In the genomic region with DNA sequence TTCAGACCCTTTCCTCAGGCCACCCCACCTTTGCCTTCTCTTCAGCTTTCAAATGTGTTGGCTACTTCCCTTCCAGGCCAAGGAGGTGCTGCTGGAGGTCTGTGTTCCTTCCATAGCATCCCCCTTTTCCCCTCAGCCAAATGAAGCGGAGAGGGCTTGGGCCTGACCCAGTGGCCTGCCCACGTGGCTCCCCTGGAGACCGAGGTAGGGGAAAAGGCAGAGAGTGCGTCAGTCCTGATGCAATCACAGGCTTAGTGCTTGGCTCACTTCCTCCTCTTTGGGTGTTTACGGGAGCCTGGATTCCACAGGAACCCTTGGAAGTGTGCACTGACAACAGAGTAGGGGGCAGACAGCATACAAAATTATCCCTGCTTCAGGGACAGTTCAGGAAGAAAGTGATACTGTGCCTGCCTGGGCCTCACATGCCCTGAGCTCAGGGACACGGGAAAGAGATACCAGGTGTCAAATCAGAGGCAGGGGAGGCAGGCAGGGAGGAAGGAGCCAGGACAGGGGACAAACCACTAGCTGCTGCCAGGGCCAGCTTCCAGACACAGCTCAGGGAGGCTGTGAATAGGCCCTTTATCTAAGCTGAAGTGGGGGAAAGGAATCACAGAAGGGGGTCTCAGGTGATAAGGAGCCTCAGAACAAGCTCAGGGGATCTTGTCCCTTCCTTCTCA, we compare ENCODE assay signal across 1 cellular context.
TF ChIP-seq lines count a peak whose summit lies in the region.

No MANE protein-coding gene starts in this region.

TF ChIP-seq in K562, 482 proteins besides CTCF, POLR2A, EP300 and RAD21 (continued from another document and continues in another):
- TF ChIP-seq, protein P1, sequence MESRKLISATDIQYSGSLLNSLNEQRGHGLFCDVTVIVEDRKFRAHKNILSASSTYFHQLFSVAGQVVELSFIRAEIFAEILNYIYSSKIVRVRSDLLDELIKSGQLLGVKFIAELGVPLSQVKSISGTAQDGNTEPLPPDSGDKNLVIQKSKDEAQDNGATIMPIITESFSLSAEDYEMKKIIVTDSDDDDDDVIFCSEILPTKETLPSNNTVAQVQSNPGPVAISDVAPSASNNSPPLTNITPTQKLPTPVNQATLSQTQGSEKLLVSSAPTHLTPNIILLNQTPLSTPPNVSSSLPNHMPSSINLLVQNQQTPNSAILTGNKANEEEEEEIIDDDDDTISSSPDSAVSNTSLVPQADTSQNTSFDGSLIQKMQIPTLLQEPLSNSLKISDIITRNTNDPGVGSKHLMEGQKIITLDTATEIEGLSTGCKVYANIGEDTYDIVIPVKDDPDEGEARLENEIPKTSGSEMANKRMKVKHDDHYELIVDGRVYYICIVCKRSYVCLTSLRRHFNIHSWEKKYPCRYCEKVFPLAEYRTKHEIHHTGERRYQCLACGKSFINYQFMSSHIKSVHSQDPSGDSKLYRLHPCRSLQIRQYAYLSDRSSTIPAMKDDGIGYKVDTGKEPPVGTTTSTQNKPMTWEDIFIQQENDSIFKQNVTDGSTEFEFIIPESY (CRISPR knock-in tag; IDR thresholded peaks at IDR 0.05): peak; percentile 55; the same call in 1 of the 2 replicates
- TF ChIP-seq ZSCAN32 (CRISPR knock-in tag; IDR thresholded peaks at IDR 0.05): peak; percentile 68
- peak; percentile 78 for TF ChIP-seq HDAC2 (IDR thresholded peaks at IDR 0.05)
- TF ChIP-seq, protein P2, sequence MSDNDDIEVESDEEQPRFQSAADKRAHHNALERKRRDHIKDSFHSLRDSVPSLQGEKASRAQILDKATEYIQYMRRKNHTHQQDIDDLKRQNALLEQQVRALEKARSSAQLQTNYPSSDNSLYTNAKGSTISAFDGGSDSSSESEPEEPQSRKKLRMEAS (CRISPR knock-in tag; IDR thresholded peaks at IDR 0.05): peak; percentile 93
- TF ChIP-seq, protein P3, sequence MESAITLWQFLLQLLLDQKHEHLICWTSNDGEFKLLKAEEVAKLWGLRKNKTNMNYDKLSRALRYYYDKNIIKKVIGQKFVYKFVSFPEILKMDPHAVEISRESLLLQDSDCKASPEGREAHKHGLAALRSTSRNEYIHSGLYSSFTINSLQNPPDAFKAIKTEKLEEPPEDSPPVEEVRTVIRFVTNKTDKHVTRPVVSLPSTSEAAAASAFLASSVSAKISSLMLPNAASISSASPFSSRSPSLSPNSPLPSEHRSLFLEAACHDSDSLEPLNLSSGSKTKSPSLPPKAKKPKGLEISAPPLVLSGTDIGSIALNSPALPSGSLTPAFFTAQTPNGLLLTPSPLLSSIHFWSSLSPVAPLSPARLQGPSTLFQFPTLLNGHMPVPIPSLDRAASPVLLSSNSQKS (CRISPR knock-in tag; IDR thresholded peaks at IDR 0.05): no peak
- TF ChIP-seq, protein P4, sequence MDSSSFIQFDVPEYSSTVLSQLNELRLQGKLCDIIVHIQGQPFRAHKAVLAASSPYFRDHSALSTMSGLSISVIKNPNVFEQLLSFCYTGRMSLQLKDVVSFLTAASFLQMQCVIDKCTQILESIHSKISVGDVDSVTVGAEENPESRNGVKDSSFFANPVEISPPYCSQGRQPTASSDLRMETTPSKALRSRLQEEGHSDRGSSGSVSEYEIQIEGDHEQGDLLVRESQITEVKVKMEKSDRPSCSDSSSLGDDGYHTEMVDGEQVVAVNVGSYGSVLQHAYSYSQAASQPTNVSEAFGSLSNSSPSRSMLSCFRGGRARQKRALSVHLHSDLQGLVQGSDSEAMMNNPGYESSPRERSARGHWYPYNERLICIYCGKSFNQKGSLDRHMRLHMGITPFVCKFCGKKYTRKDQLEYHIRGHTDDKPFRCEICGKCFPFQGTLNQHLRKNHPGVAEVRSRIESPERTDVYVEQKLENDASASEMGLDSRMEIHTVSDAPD (CRISPR knock-in tag; IDR thresholded peaks at IDR 0.05): peak; percentile 36; the same call in 1 of the 2 replicates
- TF ChIP-seq CREBBP (IDR thresholded peaks at IDR 0.05; ENCODE audit: low read depth, low read length): no peak
- TF ChIP-seq ZNF133 (CRISPR knock-in tag; IDR thresholded peaks at IDR 0.05): no peak
- TF ChIP-seq ZNF778 (CRISPR knock-in tag; IDR thresholded peaks at IDR 0.05): no peak
- peak; percentile 53; the same call in 1 of the 2 replicates for TF ChIP-seq SOX6 (IDR thresholded peaks at IDR 0.05)
- TF ChIP-seq POLR2H (tag; IDR thresholded peaks at IDR 0.05; ENCODE audit: low read depth): peak; percentile 77
- no peak for TF ChIP-seq CBFA2T3 (IDR thresholded peaks at IDR 0.05)
- TF ChIP-seq YBX1 (IDR thresholded peaks at IDR 0.05): no peak
- TF ChIP-seq, protein P5, sequence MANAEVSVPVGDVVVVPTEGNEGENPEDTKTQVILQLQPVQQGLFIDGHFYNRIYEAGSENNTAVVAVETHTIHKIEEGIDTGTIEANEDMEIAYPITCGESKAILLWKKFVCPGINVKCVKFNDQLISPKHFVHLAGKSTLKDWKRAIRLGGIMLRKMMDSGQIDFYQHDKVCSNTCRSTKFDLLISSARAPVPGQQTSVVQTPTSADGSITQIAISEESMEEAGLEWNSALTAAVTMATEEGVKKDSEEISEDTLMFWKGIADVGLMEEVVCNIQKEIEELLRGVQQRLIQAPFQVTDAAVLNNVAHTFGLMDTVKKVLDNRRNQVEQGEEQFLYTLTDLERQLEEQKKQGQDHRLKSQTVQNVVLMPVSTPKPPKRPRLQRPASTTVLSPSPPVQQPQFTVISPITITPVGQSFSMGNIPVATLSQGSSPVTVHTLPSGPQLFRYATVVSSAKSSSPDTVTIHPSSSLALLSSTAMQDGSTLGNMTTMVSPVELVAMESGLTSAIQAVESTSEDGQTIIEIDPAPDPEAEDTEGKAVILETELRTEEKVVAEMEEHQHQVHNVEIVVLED (CRISPR knock-in tag; IDR thresholded peaks at IDR 0.05): 0 out of 2 replicates have a peak, but pooled peaks have one; percentile 24
- TF ChIP-seq, protein P6, sequence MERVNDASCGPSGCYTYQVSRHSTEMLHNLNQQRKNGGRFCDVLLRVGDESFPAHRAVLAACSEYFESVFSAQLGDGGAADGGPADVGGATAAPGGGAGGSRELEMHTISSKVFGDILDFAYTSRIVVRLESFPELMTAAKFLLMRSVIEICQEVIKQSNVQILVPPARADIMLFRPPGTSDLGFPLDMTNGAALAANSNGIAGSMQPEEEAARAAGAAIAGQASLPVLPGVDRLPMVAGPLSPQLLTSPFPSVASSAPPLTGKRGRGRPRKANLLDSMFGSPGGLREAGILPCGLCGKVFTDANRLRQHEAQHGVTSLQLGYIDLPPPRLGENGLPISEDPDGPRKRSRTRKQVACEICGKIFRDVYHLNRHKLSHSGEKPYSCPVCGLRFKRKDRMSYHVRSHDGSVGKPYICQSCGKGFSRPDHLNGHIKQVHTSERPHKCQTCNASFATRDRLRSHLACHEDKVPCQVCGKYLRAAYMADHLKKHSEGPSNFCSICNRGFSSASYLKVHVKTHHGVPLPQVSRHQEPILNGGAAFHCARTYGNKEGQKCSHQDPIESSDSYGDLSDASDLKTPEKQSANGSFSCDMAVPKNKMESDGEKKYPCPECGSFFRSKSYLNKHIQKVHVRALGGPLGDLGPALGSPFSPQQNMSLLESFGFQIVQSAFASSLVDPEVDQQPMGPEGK (CRISPR knock-in tag; IDR thresholded peaks at IDR 0.05; ENCODE audit: borderline replicate concordance): peak; percentile 38; the same call in 1 of the 2 replicates
- no peak for TF ChIP-seq PML (IDR thresholded peaks at IDR 0.05; ENCODE audit: low read length)
- no peak for TF ChIP-seq HMG20A (CRISPR knock-in tag; conservative IDR thresholded peaks at IDR 0.05)
- TF ChIP-seq, protein P7, sequence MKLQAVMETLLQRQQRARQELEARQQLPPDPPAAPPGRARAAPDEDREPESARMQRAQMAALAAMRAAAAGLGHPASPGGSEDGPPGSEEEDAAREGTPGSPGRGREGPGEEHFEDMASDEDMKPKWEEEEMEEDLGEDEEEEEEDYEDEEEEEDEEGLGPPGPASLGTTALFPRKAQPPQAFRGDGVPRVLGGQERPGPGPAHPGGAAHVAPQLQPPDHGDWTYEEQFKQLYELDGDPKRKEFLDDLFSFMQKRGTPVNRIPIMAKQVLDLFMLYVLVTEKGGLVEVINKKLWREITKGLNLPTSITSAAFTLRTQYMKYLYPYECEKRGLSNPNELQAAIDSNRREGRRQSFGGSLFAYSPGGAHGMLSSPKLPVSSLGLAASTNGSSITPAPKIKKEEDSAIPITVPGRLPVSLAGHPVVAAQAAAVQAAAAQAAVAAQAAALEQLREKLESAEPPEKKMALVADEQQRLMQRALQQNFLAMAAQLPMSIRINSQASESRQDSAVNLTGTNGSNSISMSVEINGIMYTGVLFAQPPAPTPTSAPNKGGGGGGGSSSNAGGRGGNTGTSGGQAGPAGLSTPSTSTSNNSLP (IDR thresholded peaks at IDR 0.05; ENCODE audit: borderline replicate concordance, low read depth, low read length): no peak
- peak; percentile 88 for TF ChIP-seq KLF6 (CRISPR knock-in tag; IDR thresholded peaks at IDR 0.05; ENCODE audit: borderline replicate concordance)
- TF ChIP-seq, protein P8, sequence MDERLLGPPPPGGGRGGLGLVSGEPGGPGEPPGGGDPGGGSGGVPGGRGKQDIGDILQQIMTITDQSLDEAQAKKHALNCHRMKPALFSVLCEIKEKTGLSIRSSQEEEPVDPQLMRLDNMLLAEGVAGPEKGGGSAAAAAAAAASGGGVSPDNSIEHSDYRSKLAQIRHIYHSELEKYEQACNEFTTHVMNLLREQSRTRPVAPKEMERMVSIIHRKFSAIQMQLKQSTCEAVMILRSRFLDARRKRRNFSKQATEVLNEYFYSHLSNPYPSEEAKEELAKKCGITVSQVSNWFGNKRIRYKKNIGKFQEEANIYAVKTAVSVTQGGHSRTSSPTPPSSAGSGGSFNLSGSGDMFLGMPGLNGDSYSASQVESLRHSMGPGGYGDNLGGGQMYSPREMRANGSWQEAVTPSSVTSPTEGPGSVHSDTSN (CRISPR knock-in tag; IDR thresholded peaks at IDR 0.05; ENCODE audit: low read depth): no peak
- TF ChIP-seq, protein P8 (tag; conservative IDR thresholded peaks at IDR 0.05; ENCODE audit: low read depth): peak; percentile 17; the same call in 1 of the 2 replicates
- no peak for TF ChIP-seq XRCC3 (IDR thresholded peaks at IDR 0.05)
- TF ChIP-seq KDM1A (IDR thresholded peaks at IDR 0.05): no peak
- TF ChIP-seq, protein P9, sequence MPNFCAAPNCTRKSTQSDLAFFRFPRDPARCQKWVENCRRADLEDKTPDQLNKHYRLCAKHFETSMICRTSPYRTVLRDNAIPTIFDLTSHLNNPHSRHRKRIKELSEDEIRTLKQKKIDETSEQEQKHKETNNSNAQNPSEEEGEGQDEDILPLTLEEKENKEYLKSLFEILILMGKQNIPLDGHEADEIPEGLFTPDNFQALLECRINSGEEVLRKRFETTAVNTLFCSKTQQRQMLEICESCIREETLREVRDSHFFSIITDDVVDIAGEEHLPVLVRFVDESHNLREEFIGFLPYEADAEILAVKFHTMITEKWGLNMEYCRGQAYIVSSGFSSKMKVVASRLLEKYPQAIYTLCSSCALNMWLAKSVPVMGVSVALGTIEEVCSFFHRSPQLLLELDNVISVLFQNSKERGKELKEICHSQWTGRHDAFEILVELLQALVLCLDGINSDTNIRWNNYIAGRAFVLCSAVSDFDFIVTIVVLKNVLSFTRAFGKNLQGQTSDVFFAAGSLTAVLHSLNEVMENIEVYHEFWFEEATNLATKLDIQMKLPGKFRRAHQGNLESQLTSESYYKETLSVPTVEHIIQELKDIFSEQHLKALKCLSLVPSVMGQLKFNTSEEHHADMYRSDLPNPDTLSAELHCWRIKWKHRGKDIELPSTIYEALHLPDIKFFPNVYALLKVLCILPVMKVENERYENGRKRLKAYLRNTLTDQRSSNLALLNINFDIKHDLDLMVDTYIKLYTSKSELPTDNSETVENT (CRISPR knock-in tag; IDR thresholded peaks at IDR 0.05): no peak
- TF ChIP-seq ZNF57 (CRISPR knock-in tag; IDR thresholded peaks at IDR 0.05): no peak
- TF ChIP-seq CBX2 (IDR thresholded peaks at IDR 0.05; ENCODE audit: insufficient read depth, low read length, poor library complexity, severe bottlenecking): no peak
- no peak; the same call in 1 of the 2 replicates for TF ChIP-seq NBN (IDR thresholded peaks at IDR 0.05; ENCODE audit: low read depth)
- TF ChIP-seq TEAD4 (IDR thresholded peaks at IDR 0.05; ENCODE audit: low read length): peak; percentile 38; the same call in 1 of the 2 replicates
- no peak for TF ChIP-seq TEAD4 (CRISPR knock-in tag; IDR thresholded peaks at IDR 0.05; ENCODE audit: borderline replicate concordance)
- peak; percentile 4; the same call in 1 of the 2 replicates for TF ChIP-seq ZNF165 (CRISPR knock-in tag; IDR thresholded peaks at IDR 0.05; ENCODE audit: borderline replicate concordance)
- no peak for TF ChIP-seq SLC30A9 (CRISPR knock-in tag; IDR thresholded peaks at IDR 0.05)
- TF ChIP-seq ZBTB17 (CRISPR knock-in tag; IDR thresholded peaks at IDR 0.05): peak; percentile 84
- no peak for TF ChIP-seq HNRNPK (IDR thresholded peaks at IDR 0.05; ENCODE audit: low read depth, low read length, poor library complexity, severe bottlenecking)
- peak; percentile 44; the same call in 1 of the 2 replicates for TF ChIP-seq TARDBP (IDR thresholded peaks at IDR 0.05)
- TF ChIP-seq HMG20B (CRISPR knock-in tag; IDR thresholded peaks at IDR 0.05): no peak
- TF ChIP-seq, protein P10, sequence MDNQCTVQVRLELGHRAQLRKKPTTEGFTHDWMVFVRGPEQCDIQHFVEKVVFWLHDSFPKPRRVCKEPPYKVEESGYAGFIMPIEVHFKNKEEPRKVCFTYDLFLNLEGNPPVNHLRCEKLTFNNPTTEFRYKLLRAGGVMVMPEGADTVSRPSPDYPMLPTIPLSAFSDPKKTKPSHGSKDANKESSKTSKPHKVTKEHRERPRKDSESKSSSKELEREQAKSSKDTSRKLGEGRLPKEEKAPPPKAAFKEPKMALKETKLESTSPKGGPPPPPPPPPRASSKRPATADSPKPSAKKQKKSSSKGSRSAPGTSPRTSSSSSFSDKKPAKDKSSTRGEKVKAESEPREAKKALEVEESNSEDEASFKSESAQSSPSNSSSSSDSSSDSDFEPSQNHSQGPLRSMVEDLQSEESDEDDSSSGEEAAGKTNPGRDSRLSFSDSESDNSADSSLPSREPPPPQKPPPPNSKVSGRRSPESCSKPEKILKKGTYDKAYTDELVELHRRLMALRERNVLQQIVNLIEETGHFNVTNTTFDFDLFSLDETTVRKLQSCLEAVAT (IDR thresholded peaks at IDR 0.05): no peak; a peak in 1 of 4 replicates
- TF ChIP-seq ZNF140 (CRISPR knock-in tag; IDR thresholded peaks at IDR 0.05): peak; percentile 51
- peak; percentile 50; the same call in 1 of the 2 replicates for TF ChIP-seq ZBTB7A (IDR thresholded peaks at IDR 0.05; ENCODE audit: borderline replicate concordance, control insufficient read depth, low read depth, low read length)
- no peak for TF ChIP-seq ZNF274 (IDR thresholded peaks at IDR 0.05; ENCODE audit: borderline replicate concordance, low read depth, low read length)
- TF ChIP-seq CREM (IDR thresholded peaks at IDR 0.05; ENCODE audit: low read depth): peak; percentile 93
- peak in 1 of 2 experiments; percentile 60; a peak in 2 of 4 replicates for TF ChIP-seq RCOR1 (IDR thresholded peaks at IDR 0.05; ENCODE audit: borderline replicate concordance in 1 of 2, low read depth in 2 of 2, low read length in 2 of 2)
- TF ChIP-seq GATAD2B (IDR thresholded peaks at IDR 0.05; ENCODE audit: borderline replicate concordance): no peak
- TF ChIP-seq ZNF644 (tag; IDR thresholded peaks at IDR 0.05; ENCODE audit: low read depth): peak; percentile 84
- TF ChIP-seq POLR2AphosphoS5 (IDR thresholded peaks at IDR 0.05; ENCODE audit: control insufficient read depth, insufficient read depth, low read depth, low read length): no peak
- TF ChIP-seq NFATC3 (IDR thresholded peaks at IDR 0.05): peak; percentile 25; the same call in 1 of the 2 replicates
